Comparison of ENCODE assay signal across 8 cellular contexts in genomic region chr22:46071451-46072029, GRCh38.
A peak's percentile ranks its signal among the peaks of the same experiment; 100 is the strongest.
DNase-seq lines count a peak whose midpoint lies in the region; ATAC-seq and TF ChIP-seq lines count a peak whose summit lies in the region.

No MANE protein-coding gene starts in this region.

- no peaks in the 10 kb centered on the region for H3K36me3 ChIP-seq in Caco-2 (ENCODE audit: control insufficient read depth, insufficient read depth, low read length)
- no peaks in the 10 kb centered on the region for H3K36me3 ChIP-seq in OCI-LY7 (ENCODE audit: insufficient read depth, low read length)
- no peaks in the 10 kb centered on the region for H3K36me3 ChIP-seq in testis (ENCODE audit: low read depth, missing control alignments)

- POLR2A ChIA-PET in Caco-2 (lab: Charles Lee) (no interaction called here), OCI-LY7 (lab: Charles Lee) (no interaction called here)

- 0 out of 2 replicates have a peak overlapping the region, but pooled peaks have one; percentile 33 for H2AFZ ChIP-seq in OCI-LY7 (ENCODE audit: low read length)

- peak; percentile 14 for TF ChIP-seq POLR2A in testis (IDR thresholded peaks at IDR 0.05)

- TF ChIP-seq CTCF in Caco-2 (IDR thresholded peaks at IDR 0.05; ENCODE audit: insufficient read depth in 1 of 2, low read depth in 1 of 2, low read length in 1 of 2, severe bottlenecking in 1 of 2, unreplicated experiment in 1 of 2): no peak
- TF ChIP-seq CTCF in OCI-LY7 (conservative IDR thresholded peaks at IDR 0.05; ENCODE audit: low read length): no peak
- no peak for TF ChIP-seq CTCF in foreskin fibroblast (IDR thresholded peaks at IDR 0.05; ENCODE audit: low read depth, low read length)
- TF ChIP-seq CTCF in nephron (IDR thresholded peaks at IDR 0.05; ENCODE audit: unreplicated experiment in 3 of 3): no peak
- TF ChIP-seq CTCF in testis (IDR thresholded peaks at IDR 0.05): no peak

- H3K27ac ChIP-seq in OCI-LY7 (ENCODE audit: low read depth, low read length, poor library complexity, severe bottlenecking) (no peak overlapping the region), testis (peak overlapping the region; percentile 76 to 98)

- H3K4me3 ChIP-seq in Caco-2 (ENCODE audit: low read depth, low read length): peak overlapping the region; percentile 60
- peak overlapping the region; percentile 66 for H3K4me3 ChIP-seq in OCI-LY7 (ENCODE audit: low read depth, low read length, poor library complexity, severe bottlenecking)
- peak overlapping the region; percentile 68 to 86 for H3K4me3 ChIP-seq in foreskin fibroblast (ENCODE audit: low read depth in 1 of 2, low read length in 2 of 2)
- H3K4me3 ChIP-seq in testis: peak overlapping the region; percentile 80 to 86

- H3K9me3 Mint-ChIP-seq in Caco-2 (ENCODE audit: unreplicated experiment) (no peaks in the 10 kb centered on the region), nephron (no peaks in the 10 kb centered on the region)

- no peaks in the 10 kb centered on the region for H4K20me1 ChIP-seq in OCI-LY7 (ENCODE audit: insufficient read depth, low read length)

- H3K27ac Mint-ChIP-seq in Caco-2 (ENCODE audit: unreplicated experiment): no peak overlapping the region
- peak overlapping the region; percentile 80 to 99 (median 92) for H3K27ac Mint-ChIP-seq in nephron

- ATAC-seq in HG02981 (IDR thresholded peaks at IDR 0.05; ENCODE audit: unreplicated experiment) (peak; percentile 14), HG02938 (IDR thresholded peaks at IDR 0.05; ENCODE audit: unreplicated experiment) (no peak)

- CTCF ChIA-PET in Caco-2 (lab: Charles Lee) (no interaction called here), OCI-LY7 (lab: Charles Lee; ENCODE audit: unreplicated experiment) (no interaction called here)

- H3K36me3 Mint-ChIP-seq in Caco-2 (ENCODE audit: insufficient read depth, unreplicated experiment) (no peaks in the 10 kb centered on the region), nephron (ENCODE audit: low read depth) (no peaks in the 10 kb centered on the region)

- 1% methylated on average over 79 of the region's 98 CpGs; no CpG with 5 or more reads in 1 of the 2 donors for WGBS in testis, 2 donors

- no peaks in the 10 kb centered on the region for H3K79me2 ChIP-seq in OCI-LY7 (ENCODE audit: insufficient read depth, low read depth, low read length)

- H3K4me3 Mint-ChIP-seq in Caco-2 (ENCODE audit: unreplicated experiment) (peak overlapping the region; percentile 72), nephron (peak overlapping the region; percentile 86 to 96 (median 95))

- H3K27me3 Mint-ChIP-seq in Caco-2 (ENCODE audit: insufficient read depth, unreplicated experiment): peaks cover 15% of the 10 kb centered on the region
- peaks cover 34% of the 10 kb centered on the region for H3K27me3 Mint-ChIP-seq in nephron (ENCODE audit: low read depth)

- DNase-seq in Caco-2 (peak; percentile 36), OCI-LY7 (ENCODE audit: low spot score) (peak; percentile 44), foreskin fibroblast (peak; percentile 96 to 98), testis (peak; percentile 94)
- peak; percentile 57 for DNase-seq in activated effector memory CD4-positive, alpha-beta T cell treated with Interleukin-2 at 50 U/mL for 16 hours

- no peaks in the 10 kb centered on the region for H3K9me2 ChIP-seq in OCI-LY7 (ENCODE audit: insufficient read depth, low read length)

- intact Hi-C loops in Caco-2 (cut with micrococcal nuclease; ENCODE audit: unreplicated experiment) (loop anchor here (5.0 kb wide), 1 partner anchor 41 kb away; no protein-coding TSS in a partner anchor), OCI-LY7 (cut with micrococcal nuclease; ENCODE audit: unreplicated experiment) (loop anchor here (2.0 to 10.0 kb wide), 3 partner anchors 15 to 57 kb away; no protein-coding TSS in a partner anchor), testis (cut with DNase I; ENCODE audit: low total_unique reads) (no loop called here)

- H3K27me3 ChIP-seq in Caco-2 (replicated peaks; ENCODE audit: control insufficient read depth, insufficient read depth, low read length): no peaks in the 10 kb centered on the region; the same call in none of the 2 replicates
- H3K27me3 ChIP-seq in testis: no peaks in the 10 kb centered on the region

- H3K9me3 ChIP-seq in Caco-2 (no peaks in the 10 kb centered on the region), OCI-LY7 (ENCODE audit: low read length) (no peaks in the 10 kb centered on the region), testis (no peaks in the 10 kb centered on the region)

- H3K4me1 ChIP-seq in Caco-2: peaks cover 5% of the 10 kb centered on the region; the same call in 1 of the 2 replicates
- peaks cover 38% of the 10 kb centered on the region for H3K4me1 ChIP-seq in OCI-LY7 (ENCODE audit: insufficient read depth, low read length, poor library complexity, severe bottlenecking)
- peaks cover 28% of the 10 kb centered on the region for H3K4me1 ChIP-seq in testis

- H3K4me1 Mint-ChIP-seq in Caco-2 (ENCODE audit: low read depth, unreplicated experiment) (no peaks in the 10 kb centered on the region), nephron (peaks cover 47% of the 10 kb centered on the region)

- peak overlapping the region; percentile 76 for H3K4me2 ChIP-seq in OCI-LY7 (ENCODE audit: low read length)

- no TSS peak for BruUV-seq in Caco-2 (replicated peaks; lab: Mats Ljungman, UMichigan)
- no TSS peak for BruUV-seq in OCI-LY7 (replicated peaks; lab: Mats Ljungman, UMichigan)

Comparison
In these comparisons a context has a peak if more than half of its experiments do, and no peak if none do; other contexts are left out.
1. DNase-seq: peak in every context shown above with its lines; median percentile 97 in foreskin fibroblast; 94 in testis; 57 in activated effector memory CD4-positive, alpha-beta T cell treated with Interleukin-2 at 50 U/mL for 16 hours; 44 in OCI-LY7; 36 in Caco-2.